Comparison of ENCODE assay signal across 9 cellular contexts in the genomic region with DNA sequence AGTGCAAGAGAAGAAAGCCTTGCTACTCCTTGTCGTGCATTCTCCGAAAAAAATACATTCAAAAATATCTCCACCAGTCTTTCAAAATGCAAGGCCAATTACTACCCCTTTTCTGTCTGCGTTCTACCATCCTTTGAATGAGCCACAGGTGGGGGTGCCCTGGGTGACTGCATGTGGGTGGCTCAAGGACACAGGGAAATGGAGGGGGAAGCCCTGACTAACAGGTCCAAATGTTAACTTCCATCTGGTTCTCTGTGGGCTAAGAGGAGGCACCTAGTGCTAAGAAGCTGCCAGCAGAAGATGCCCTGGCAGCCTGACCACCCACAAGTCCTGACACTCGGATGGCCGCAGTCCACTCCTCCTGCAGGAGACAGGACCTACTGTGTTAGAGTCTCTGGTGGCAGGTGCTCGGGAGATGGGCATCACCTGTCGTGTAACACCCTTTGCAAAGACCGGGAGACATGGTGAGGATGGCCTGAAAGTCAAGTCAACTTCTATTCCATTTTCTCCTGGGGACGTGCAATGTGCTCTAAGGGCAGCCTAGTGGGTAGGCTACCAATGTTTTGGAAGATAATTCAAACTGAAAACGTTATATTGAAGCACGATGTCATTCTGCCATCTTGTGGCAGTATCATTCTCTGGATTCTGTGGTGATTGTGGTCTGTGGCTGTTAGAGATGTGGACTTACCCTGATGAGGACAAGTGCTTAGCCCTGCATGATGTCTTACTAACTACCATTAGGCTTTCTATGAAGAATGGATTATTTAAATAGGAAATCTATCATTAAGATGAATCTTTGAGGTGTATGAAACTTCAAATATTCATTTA. TPM values are rescaled to one million over a fixed set of nuclear protein-coding genes. Genes with fewer than 3 reads are reported as not detected.
A peak's percentile ranks its signal among the peaks of the same experiment; 100 is the strongest.
DNase-seq lines count a peak whose midpoint lies in the region; ATAC-seq and TF ChIP-seq lines count a peak whose summit lies in the region.
"Had no signal": no experiment of that assay in that cellular context is flagged by ENCODE, and none has a peak within 500 bp of the region (broad histone marks: within the 10 kb centered on the region; RNA-seq: fewer than 3 reads in every experiment).

No MANE protein-coding gene starts in this region.

- H2AK5ac ChIP-seq in trophoblast cell (ENCODE audit: low read length), result no peak overlapping the region

- H3K4ac ChIP-seq in trophoblast cell (ENCODE audit: low read depth, low read length), result no peak overlapping the region

- peaks cover 3% of the 10 kb centered on the region for H3K27me3 ChIP-seq in WERI-Rb-1 (ENCODE audit: insufficient read depth, low read depth, severe bottlenecking)
- no peaks in the 10 kb centered on the region for H3K27me3 ChIP-seq in fibroblast of lung (ENCODE audit: control insufficient read depth, insufficient read depth, low read length)
- H3K27me3 ChIP-seq in trophoblast cell (ENCODE audit: insufficient read depth, low read length), result no peaks in the 10 kb centered on the region

- TF ChIP-seq CTCF in WERI-Rb-1 (IDR thresholded peaks at IDR 0.05; ENCODE audit: low read depth, low read length) (peak; percentile 45), fibroblast of lung (conservative IDR thresholded peaks at IDR 0.05 in 1 of 2, IDR thresholded peaks at IDR 0.05 in 1 of 2; ENCODE audit: low read depth in 1 of 2, low read length in 2 of 2) (peak; percentile 57 to 61)

- no peak overlapping the region for H4K8ac ChIP-seq in trophoblast cell (ENCODE audit: low read depth, low read length)

- H4K20me1 ChIP-seq in fibroblast of lung (ENCODE audit: control insufficient read depth, extremely low read depth, insufficient read depth, low read length), result no peaks in the 10 kb centered on the region

- H2BK12ac ChIP-seq in trophoblast cell (ENCODE audit: low read length), result no peak overlapping the region

- no peak overlapping the region for H2BK5ac ChIP-seq in trophoblast cell (ENCODE audit: low read depth, low read length, poor library complexity)

- peak; percentile 23 for DNase-seq in stimulated activated CD4-positive, alpha-beta T cell treated with anti-CD3 and anti-CD28 coated beads, Interleukin-15, amount 100 ng/mL, for 24 hours
- no peak for DNase-seq in stimulated activated CD4-positive, alpha-beta T cell treated with anti-CD3 and anti-CD28 coated beads, Interleukin-4, amount 100 ng/mL, for 1 hour
- peak; percentile 73 for DNase-seq in LHCN-M2 (ENCODE audit: low read depth)
- DNase-seq in WERI-Rb-1, result no peak
- peak; percentile 41 to 66 for DNase-seq in fibroblast of lung (ENCODE audit: low read depth in 2 of 2)
- peak; percentile 20 to 66 for DNase-seq in trophoblast cell
- DNase-seq in DMS79 (lab: John Stamatoyannopoulos, UW), result no peak

- no peaks in the 10 kb centered on the region for H3K36me3 ChIP-seq in WERI-Rb-1
- H3K36me3 ChIP-seq in fibroblast of lung (ENCODE audit: control insufficient read depth, insufficient read depth, low read length), result no peaks in the 10 kb centered on the region
- no peaks in the 10 kb centered on the region for H3K36me3 ChIP-seq in trophoblast cell (ENCODE audit: control insufficient read depth in 1 of 2, insufficient read depth in 2 of 2, low read length in 2 of 2)

- H3K18ac ChIP-seq in trophoblast cell (ENCODE audit: low read length), result no peak overlapping the region

- H4K12ac ChIP-seq in trophoblast cell (ENCODE audit: low read depth, low read length), result no peak overlapping the region

- ATAC-seq in GM21737 (IDR thresholded peaks at IDR 0.05; ENCODE audit: unreplicated experiment), result peak; percentile 77

- H3K4me2 ChIP-seq in fibroblast of lung (ENCODE audit: extremely low read depth, insufficient read depth, low read length), result no peak overlapping the region
- no peak overlapping the region for H3K4me2 ChIP-seq in trophoblast cell (ENCODE audit: low read length)

- H3K9ac ChIP-seq in fibroblast of lung (ENCODE audit: insufficient read depth, low read length) (no peak overlapping the region), trophoblast cell (ENCODE audit: low read length) (no peak overlapping the region)

- H3K79me1 ChIP-seq in trophoblast cell (ENCODE audit: low read length), result no peaks in the 10 kb centered on the region

- H3K4me3 ChIP-seq in WERI-Rb-1 (ENCODE audit: low read depth, low read length) (no peak overlapping the region), fibroblast of lung (replicated peaks in 1 of 4; ENCODE audit: control extremely low read depth in 1 of 4, insufficient read depth in 1 of 4, low read depth in 3 of 4, low read length in 4 of 4) (no peak overlapping the region), trophoblast cell (ENCODE audit: low read depth, low read length) (peak overlapping the region; percentile 20)

- no peak overlapping the region for H3K14ac ChIP-seq in trophoblast cell (ENCODE audit: low read length)

- H3K79me2 ChIP-seq in fibroblast of lung (ENCODE audit: control insufficient read depth, insufficient read depth, low read length), result no peaks in the 10 kb centered on the region
- no peaks in the 10 kb centered on the region for H3K79me2 ChIP-seq in trophoblast cell (ENCODE audit: control insufficient read depth, insufficient read depth, low read length, poor library complexity)

- no peak overlapping the region for H2BK120ac ChIP-seq in trophoblast cell (ENCODE audit: insufficient read depth, low read length, poor library complexity)

- no peak overlapping the region for H2AFZ ChIP-seq in fibroblast of lung (ENCODE audit: low read length)
- H2AFZ ChIP-seq in trophoblast cell (ENCODE audit: insufficient read depth, low read length, poor library complexity), result no peak overlapping the region

- no peak overlapping the region for H3K27ac ChIP-seq in WERI-Rb-1
- no peak overlapping the region for H3K27ac ChIP-seq in fibroblast of lung (ENCODE audit: insufficient read depth, low read length)
- H3K27ac ChIP-seq in trophoblast cell (ENCODE audit: low read depth, low read length), result no peak overlapping the region

- no CpG with 5 or more reads among the region's 11 CpGs for WGBS in trophoblast cell (ENCODE audit: extremely low coverage, insufficient coverage, insufficient read length)

- H3K4me1 ChIP-seq in fibroblast of lung (ENCODE audit: control insufficient read depth, extremely low read depth, insufficient read depth, low read length) (peaks cover 7% of the 10 kb centered on the region), trophoblast cell (ENCODE audit: control insufficient read depth in 1 of 2, insufficient read depth in 2 of 2, low read length in 2 of 2) (peaks cover 0 to 1% of the 10 kb centered on the region in 2 experiments)

- no peaks in the 10 kb centered on the region for H3K9me3 ChIP-seq in WERI-Rb-1 (ENCODE audit: severe bottlenecking)
- no peaks in the 10 kb centered on the region for H3K9me3 ChIP-seq in fibroblast of lung (ENCODE audit: control insufficient read depth, insufficient read depth, low read depth, low read length)
- peaks cover 4% of the 10 kb centered on the region for H3K9me3 ChIP-seq in trophoblast cell (ENCODE audit: insufficient read depth, low read depth, low read length)

- H4K91ac ChIP-seq in trophoblast cell (ENCODE audit: low read depth, low read length), result no peak overlapping the region

- no peak overlapping the region for H3K23ac ChIP-seq in trophoblast cell (ENCODE audit: low read length)

RNA-seq across cellular contexts. Expression of a gene that starts 27.4 kb away (rescaled TPM):
- total RNA-seq in LHCN-M2 (2014; rRNA removed) (42.5 and 50.5 TPM in 2 replicates), fibroblast of lung (233 and 300 TPM in 2 replicates)
- polyA plus RNA-seq in LHCN-M2 (2012), result 48.0 TPM
- 37.6 and 48.5 TPM in 2 replicates for polyA plus RNA-seq in fibroblast of lung
- 74.0 and 84.4 TPM in 2 replicates for polyA plus RNA-seq in fibroblast of lung (2012)
- 166 and 254 TPM in 2 replicates for polyA minus RNA-seq in fibroblast of lung (ENCODE audit: low replicate concordance)
- polyA plus RNA-seq in trophoblast cell (2013), result 42.7 and 44.7 TPM in 2 replicates

RNA-seq across cellular contexts. Expression of a gene that starts 50.7 kb away (rescaled TPM):
- total RNA-seq in LHCN-M2 (2014; rRNA removed), result not detected in 2 replicates
- polyA plus RNA-seq in LHCN-M2 (2012), result not detected
- total RNA-seq in fibroblast of lung, result not detected in 2 replicates
- not detected in 2 replicates for polyA plus RNA-seq in fibroblast of lung
- not detected in 2 replicates for polyA plus RNA-seq in fibroblast of lung (2012)
- not detected in 2 replicates for polyA minus RNA-seq in fibroblast of lung (ENCODE audit: low replicate concordance)
- not detected in 2 replicates for polyA plus RNA-seq in trophoblast cell (2013)
- total RNA-seq: glomerular endothelial cell had no signal

Comparison
In these comparisons a context has a peak if more than half of its experiments do, and no peak if none do; other contexts are left out.
1. DNase-seq: peak in stimulated activated CD4-positive, alpha-beta T cell treated with anti-CD3 and anti-CD28 coated beads, Interleukin-15, amount 100 ng/mL, for 24 hours (single experiment), LHCN-M2 (single experiment), fibroblast of lung (2 of 2) and trophoblast cell (2 of 2); none in stimulated activated CD4-positive, alpha-beta T cell treated with anti-CD3 and anti-CD28 coated beads, Interleukin-4, amount 100 ng/mL, for 1 hour (single experiment), WERI-Rb-1 (single experiment) and DMS79 (single experiment).